1 cellular context compared by ENCODE assay signal in the genomic region with DNA sequence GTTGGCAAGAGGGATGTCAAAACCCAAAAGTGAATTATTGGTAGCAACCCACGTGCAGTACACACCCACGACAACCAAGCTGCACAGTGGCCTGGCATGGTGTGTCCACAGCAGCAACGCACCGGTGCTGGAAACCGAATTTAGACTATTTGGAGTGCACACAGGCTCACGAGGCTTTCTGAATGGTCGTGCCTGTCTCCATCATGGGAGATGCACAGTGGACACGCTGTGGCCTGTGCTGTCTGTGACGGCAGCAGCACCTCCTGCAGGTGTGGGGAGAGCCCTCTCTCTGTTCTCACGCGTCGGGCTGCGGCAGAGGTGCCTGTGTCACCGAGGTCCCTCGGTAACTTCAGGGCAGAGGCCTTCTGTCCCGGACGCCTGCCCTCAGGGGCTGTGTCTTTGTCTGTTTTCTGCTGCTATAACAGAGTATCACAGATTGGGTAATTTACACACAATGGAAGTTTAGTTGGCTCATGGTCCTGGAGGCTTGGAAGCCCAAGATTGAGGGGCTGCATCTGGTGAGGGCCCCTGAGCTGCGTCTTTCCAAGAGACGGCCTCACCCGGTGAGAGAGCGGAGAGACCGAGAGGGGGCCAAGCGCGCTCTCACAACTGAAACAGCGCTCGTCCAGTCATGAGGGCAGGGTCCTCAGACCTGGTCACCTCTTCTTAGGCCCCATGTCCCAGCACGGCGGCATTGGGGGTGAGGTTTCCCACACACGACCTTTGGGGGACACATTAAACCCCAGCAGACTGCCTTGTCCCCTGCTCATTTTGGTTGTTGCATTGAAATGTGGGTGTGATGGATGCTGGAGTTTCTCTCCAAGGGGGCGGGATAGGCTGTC.
TF ChIP-seq lines count a peak whose summit lies in the region.

No MANE protein-coding gene starts in this region.

TF ChIP-seq in IMR-90, 13 proteins besides CTCF, POLR2A, EP300 and RAD21:
- TF ChIP-seq SMC3 (IDR thresholded peaks at IDR 0.05; ENCODE audit: low read depth, low read length) (no peak), RFX5 (IDR thresholded peaks at IDR 0.05; ENCODE audit: low read depth, low read length) (no peak), CEBPB (IDR thresholded peaks at IDR 0.05; ENCODE audit: low read depth, low read length) (no peak), RCOR1 (IDR thresholded peaks at IDR 0.05; ENCODE audit: insufficient replicate concordance, low read length) (no peak), BHLHE40 (IDR thresholded peaks at IDR 0.05; ENCODE audit: low read depth, low read length) (no peak), CHD1 (IDR thresholded peaks at IDR 0.05; ENCODE audit: low read depth, low read length) (no peak), MAFK (IDR thresholded peaks at IDR 0.05; ENCODE audit: low read depth, low read length) (no peak), NFE2L2 (IDR thresholded peaks at IDR 0.05; ENCODE audit: low read depth, low read length) (no peak), USF2 (IDR thresholded peaks at IDR 0.05; ENCODE audit: low read depth, low read length) (no peak), MXI1 (IDR thresholded peaks at IDR 0.05; ENCODE audit: borderline replicate concordance, low read depth, low read length) (no peak), MAZ (IDR thresholded peaks at IDR 0.05; ENCODE audit: borderline replicate concordance, low read depth, low read length) (no peak), FOS (IDR thresholded peaks at IDR 0.05; ENCODE audit: low read depth, low read length) (no peak)
- TF ChIP-seq, protein P1, sequence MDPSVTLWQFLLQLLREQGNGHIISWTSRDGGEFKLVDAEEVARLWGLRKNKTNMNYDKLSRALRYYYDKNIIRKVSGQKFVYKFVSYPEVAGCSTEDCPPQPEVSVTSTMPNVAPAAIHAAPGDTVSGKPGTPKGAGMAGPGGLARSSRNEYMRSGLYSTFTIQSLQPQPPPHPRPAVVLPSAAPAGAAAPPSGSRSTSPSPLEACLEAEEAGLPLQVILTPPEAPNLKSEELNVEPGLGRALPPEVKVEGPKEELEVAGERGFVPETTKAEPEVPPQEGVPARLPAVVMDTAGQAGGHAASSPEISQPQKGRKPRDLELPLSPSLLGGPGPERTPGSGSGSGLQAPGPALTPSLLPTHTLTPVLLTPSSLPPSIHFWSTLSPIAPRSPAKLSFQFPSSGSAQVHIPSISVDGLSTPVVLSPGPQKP (IDR thresholded peaks at IDR 0.05; ENCODE audit: borderline replicate concordance, low read depth, low read length) = no peak
TF ChIP-seq in IMR-90: peak in this region for 0.
